ENCODE assay signal across 19 cellular contexts in the genomic region with DNA sequence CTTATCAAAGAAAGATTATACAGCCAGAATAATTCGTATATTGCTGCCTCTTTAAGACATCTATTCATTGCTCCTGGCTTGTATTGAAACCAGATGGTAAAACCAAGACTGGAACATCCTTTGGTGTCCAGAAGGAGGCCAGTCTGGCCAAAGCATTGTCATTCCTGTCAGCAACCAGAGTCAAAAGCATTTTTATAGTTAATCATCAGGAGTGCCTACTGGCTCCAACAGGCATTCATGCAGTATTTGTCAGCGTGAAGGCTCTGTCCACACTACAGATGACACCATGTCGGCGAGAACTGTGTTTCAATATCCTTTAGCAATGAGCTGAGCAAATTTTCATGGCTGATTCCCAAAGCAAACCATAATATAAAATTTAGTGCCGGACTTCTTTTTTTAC.
"Had no signal": no experiment of that assay in that cellular context is flagged by ENCODE, and none has a peak within 500 bp of the region (broad histone marks: within the 10 kb centered on the region; RNA-seq: fewer than 3 reads in every experiment).

No MANE protein-coding gene starts in this region.

- H3K9me3 ChIP-seq: esophagus squamous epithelium, gastrocnemius medialis, heart left ventricle, right atrium auricular region, transverse colon had no signal

- H3K36me3 ChIP-seq: cardiac muscle cell, esophagus squamous epithelium, gastrocnemius medialis, heart left ventricle, right atrium auricular region, transverse colon had no signal

- DNase-seq: activated CD4-positive, alpha-beta T cell treated with anti-CD3 and anti-CD28 coated beads for 1 hour; activated CD4-positive, alpha-beta T cell treated with anti-CD3 and anti-CD28 coated beads, Interleukin-2, amount 50 U/mL, for 48 hours; activated naive CD4-positive, alpha-beta T cell treated with anti-CD3 and anti-CD28 coated beads, Interleukin-2, amount 10 ng/mL, durations not matched to agents 7 days and 5 days; cortex of kidney; effector CD4-positive, alpha-beta T cell; esophagus squamous epithelium; gastrocnemius medialis; heart left ventricle; immature natural killer cell; stimulated activated CD4-positive, alpha-beta T cell treated with anti-CD3 and anti-CD28 coated beads, Interleukin-15, amount 100 ng/mL, for 24 hours; stimulated activated CD4-positive, alpha-beta T cell treated with anti-CD3 and anti-CD28 coated beads, Interleukin-4, amount 100 ng/mL, for 1 hour; stimulated activated naive CD4-positive, alpha-beta T cell; substantia nigra; transverse colon had no signal

- H3K4me1 ChIP-seq: esophagus squamous epithelium, gastrocnemius medialis, heart left ventricle, right atrium auricular region, transverse colon had no signal

- H3K27ac ChIP-seq: cardiac muscle cell, esophagus squamous epithelium, gastrocnemius medialis, heart left ventricle, right atrium auricular region, skin epidermis, transverse colon, VCaP had no signal

- ATAC-seq: activated T-helper 17 cell treated with anti-CD3 and anti-CD28 coated beads, Interleukin-2, amount 50 U/mL, for 72 hours; gastrocnemius medialis; heart left ventricle had no signal

- H3K27me3 ChIP-seq: cardiac muscle cell, esophagus squamous epithelium, gastrocnemius medialis, right atrium auricular region had no signal

- H3K4me3 ChIP-seq: cardiac muscle cell, esophagus squamous epithelium, gastrocnemius medialis, heart left ventricle, right atrium auricular region, skin epidermis, transverse colon had no signal
